26 cellular contexts compared by ENCODE assay signal in genomic region chr4:21367567-21367966, GRCh38.
"Had no signal": no experiment of that assay in that cellular context is flagged by ENCODE, and none has a peak within 500 bp of the region (broad histone marks: within the 10 kb centered on the region; RNA-seq: fewer than 3 reads in every experiment).

No MANE protein-coding gene starts in this region.

- ATAC-seq: stimulated activated effector memory CD8-positive, alpha-beta T cell treated with anti-CD3 and anti-CD28 coated beads, Interleukin-12 subunit alpha, Interleukin-12 subunit beta, amount 100 ng/mL, for 72 hours; stimulated activated memory B cell treated with anti-CD40 and anti-IgM and Interleukin-4, amounts not matched to agents 10 μg/mL and 1 μg/mL and 100 μg/mL, for 72 hours; stimulated activated naive B cell treated with anti-CD40 and anti-IgM and Interleukin-4, amounts not matched to agents 10 μg/mL and 1 μg/mL and 100 μg/mL, for 72 hours; stimulated activated naive CD8-positive, alpha-beta T cell treated with anti-CD3 and anti-CD28 coated beads, Interleukin-15, amount 100 ng/mL, for 72 hours; stimulated activated naive CD8-positive, alpha-beta T cell treated with anti-CD3 and anti-CD28 coated beads, Interleukin-15, Interleukin-2, amounts not matched to agents 100 U/mL and 50 U/mL, for 24 hours; upper lobe of right lung had no signal

- H3K4me3 ChIP-seq: stomach, suprapubic skin, testis, thoracic aorta, thyroid gland, tibial artery, tibial nerve, transverse colon, upper lobe of left lung, upper lobe of right lung, uterus, vagina had no signal

- H3K27ac ChIP-seq: stomach, suprapubic skin, testis, thoracic aorta, thyroid gland, tibial artery, tibial nerve, transverse colon, upper lobe of left lung, upper lobe of right lung, uterus, vagina had no signal

- H3K9me3 ChIP-seq: stomach, suprapubic skin, testis, thoracic aorta, thyroid gland, tibial artery, tibial nerve, transverse colon, upper lobe of left lung, upper lobe of right lung, uterus, vagina had no signal

- DNase-seq: stimulated activated CD4-positive, alpha-beta T cell treated with anti-CD3 and anti-CD28 coated beads, Interleukin-2, amount 100 ng/mL, for 48 hours; stimulated activated CD4-positive, alpha-beta T cell treated with anti-CD3 and anti-CD28 coated beads, Interleukin-4, amount 100 ng/mL, for 1 hour; stimulated activated CD4-positive, alpha-beta T cell treated with anti-CD3 and anti-CD28 coated beads, Interleukin-4, amount 100 ng/mL, for 24 hours; stimulated activated CD4-positive, alpha-beta T cell treated with anti-CD3 and anti-CD28 coated beads, Interleukin-4, amount 100 ng/mL, for 4 hours; stimulated activated CD8-positive, alpha-beta memory T cell treated with anti-CD3 and anti-CD28 coated beads, Interleukin-4, amount 100 ng/mL, for 48 hours; stimulated activated naive B cell treated with anti-CD40 and anti-IgM and Interleukin-4, amounts not matched to agents 10 μg/mL and 1 μg/mL and 100 μg/mL, for 72 hours; stimulated activated naive CD4-positive, alpha-beta T cell; stimulated activated naive CD4-positive, alpha-beta T cell treated with Interleukin-2 at 50 U/mL for 16 hours; stimulated activated naive CD8-positive, alpha-beta T cell treated with anti-CD3 and anti-CD28 coated beads, Interleukin-15, amount 100 ng/mL, for 72 hours; stimulated activated naive CD8-positive, alpha-beta T cell treated with anti-CD3 and anti-CD28 coated beads, Interleukin-15, Interleukin-2, amounts not matched to agents 100 U/mL and 50 U/mL, for 24 hours; stomach; substantia nigra; testis; thyroid gland; tibial artery; transverse colon; trophoblast cell; upper lobe of left lung; upper lobe of right lung; uterus had no signal

- H3K4me1 ChIP-seq: stomach, suprapubic skin, testis, tibial artery, tibial nerve, transverse colon, upper lobe of left lung, upper lobe of right lung, uterus, vagina had no signal

- H3K36me3 ChIP-seq: stomach, suprapubic skin, thoracic aorta, thyroid gland, tibial artery, tibial nerve, transverse colon, upper lobe of left lung, upper lobe of right lung, uterus, vagina had no signal

- H3K27me3 ChIP-seq: stomach, suprapubic skin, testis, thyroid gland, tibial artery, tibial nerve, transverse colon, upper lobe of left lung, uterus, vagina had no signal
